Comparison of ENCODE assay signal across 14 cellular contexts in the genomic region with DNA sequence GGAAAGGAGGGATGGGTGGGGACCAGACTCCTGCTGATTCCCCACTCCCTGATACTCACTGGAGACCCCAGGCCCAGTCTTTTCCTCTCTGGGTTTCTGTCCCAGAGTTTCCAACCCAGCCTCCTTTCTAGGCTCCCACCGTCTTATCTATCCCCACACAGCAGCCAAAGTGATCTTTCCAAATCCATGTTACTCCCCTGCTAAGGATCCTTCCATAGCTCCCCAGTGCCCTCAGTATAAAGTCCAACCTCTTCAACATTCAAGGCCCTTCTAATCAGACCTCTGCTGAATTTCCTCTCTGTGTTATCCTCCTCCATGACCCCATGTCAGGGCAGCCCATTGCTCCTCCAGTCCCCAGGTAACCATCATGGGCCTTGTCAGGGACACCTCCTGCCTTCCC. TPM values are rescaled to one million over a fixed set of nuclear protein-coding genes. Genes with fewer than 3 reads are reported as not detected.
A peak's percentile ranks its signal among the peaks of the same experiment; 100 is the strongest.
DNase-seq lines count a peak whose midpoint lies in the region; ATAC-seq, FAIRE-seq and TF ChIP-seq lines count a peak whose summit lies in the region.
"Had no signal": no experiment of that assay in that cellular context is flagged by ENCODE, and none has a peak within 500 bp of the region (broad histone marks: within the 10 kb centered on the region; RNA-seq: fewer than 3 reads in every experiment).

No MANE protein-coding gene starts in this region.

- H3K4me1 Mint-ChIP-seq in activated T-cell treated with anti-CD3 and anti-CD28 coated beads, Interleukin-2, amount 50 U/mL, for 72 hours (ENCODE audit: low read depth): peaks cover 75% of the 10 kb centered on the region
- peaks cover 18% of the 10 kb centered on the region for H3K4me1 Mint-ChIP-seq in WTC11
- peaks cover 40 to 45% of the 10 kb centered on the region in 2 donors for H3K4me1 Mint-ChIP-seq in immature natural killer cell
- H3K4me1 Mint-ChIP-seq in stimulated activated naive CD8-positive, alpha-beta T cell treated with anti-CD3 and anti-CD28 coated beads, Interleukin-15, amount 100 ng/mL, for 72 hours: peaks cover 68% of the 10 kb centered on the region

- no peaks in the 10 kb centered on the region for H3K27me3 Mint-ChIP-seq in activated T-cell treated with anti-CD3 and anti-CD28 coated beads, Interleukin-2, amount 50 U/mL, for 72 hours (ENCODE audit: low read depth)
- H3K27me3 Mint-ChIP-seq in WTC11 (ENCODE audit: low read depth) (peaks cover 44% of the 10 kb centered on the region), immature natural killer cell (ENCODE audit: low read depth in 3 of 3) (peaks cover 32 to 53% (median 35%) of the 10 kb centered on the region in 3 donors)
- H3K27me3 Mint-ChIP-seq in stimulated activated naive CD8-positive, alpha-beta T cell treated with anti-CD3 and anti-CD28 coated beads, Interleukin-15, amount 100 ng/mL, for 72 hours: no peaks in the 10 kb centered on the region

- no peaks in the 10 kb centered on the region for H3K9me3 Mint-ChIP-seq in activated T-cell treated with anti-CD3 and anti-CD28 coated beads, Interleukin-2, amount 50 U/mL, for 72 hours
- H3K9me3 Mint-ChIP-seq in WTC11 (no peaks in the 10 kb centered on the region), immature natural killer cell (peaks cover 0 to 4% (median 0%) of the 10 kb centered on the region in 6 donors)
- no peaks in the 10 kb centered on the region for H3K9me3 Mint-ChIP-seq in stimulated activated naive CD8-positive, alpha-beta T cell treated with anti-CD3 and anti-CD28 coated beads, Interleukin-15, amount 100 ng/mL, for 72 hours

- CTCF ChIA-PET in WTC11 (lab: Charles Lee): interaction anchor here (0.5 to 6.2 kb wide), 7 partner anchors 10 to 1166 kb away, joined by 3 to 103 read pairs (median 5); partner anchors contain the start of gene B9D2

- H3K4me3 Mint-ChIP-seq in activated T-cell treated with anti-CD3 and anti-CD28 coated beads, Interleukin-2, amount 50 U/mL, for 72 hours: peak overlapping the region; percentile 9 to 46
- H3K4me3 Mint-ChIP-seq in WTC11 (peak overlapping the region; percentile 29; the same call in 1 of the 2 replicates), immature natural killer cell (peak overlapping the region in 3 of 5 donors; percentile 3 to 58 (median 22))
- peak overlapping the region; percentile 68 to 94 for H3K4me3 Mint-ChIP-seq in stimulated activated naive CD8-positive, alpha-beta T cell treated with anti-CD3 and anti-CD28 coated beads, Interleukin-15, amount 100 ng/mL, for 72 hours

- FAIRE-seq in D721Med (lab: Jason Lieb, UNC): no peak

- POLR2A ChIA-PET in WTC11 (lab: Charles Lee): interaction anchor here (0.5 to 0.6 kb wide), 2 partner anchors 9 to 92 kb away, joined by 3 to 5 read pairs; partner anchors contain the start of gene B9D2

- no peak for DNase-seq in activated T-cell treated with anti-CD3 and anti-CD28 coated beads, Interleukin-2, amount 50 U/mL, for 72 hours
- DNase-seq in activated T-cell treated with anti-CD3 and anti-CD28 coated beads, Interleukin-2, amount 50 U/mL, for 1 hour: no peak
- DNase-seq in WTC11 (ENCODE audit: low spot score): no peak
- no peak for DNase-seq in immature natural killer cell
- DNase-seq in stimulated activated naive CD8-positive, alpha-beta T cell treated with anti-CD3 and anti-CD28 coated beads, Interleukin-15, amount 100 ng/mL, for 72 hours: no peak
- no peak for DNase-seq in mesenteric fat pad (ENCODE audit: low spot score)
- DNase-seq in D721Med (ENCODE audit: insufficient read length, low spot score): no peak
- DNase-seq in NAMALWA (ENCODE audit: low spot score): no peak
- DNase-seq: activated CD4-positive, alpha-beta T cell treated with anti-CD3 and anti-CD28 coated beads for 48 hours; DMS53; esophagus squamous epithelium; NCI-H1417 treated with DMSO at 0.1 percent for 48 hours; NCI-H446; PC-9 had no signal

- TF ChIP-seq CTCF in WTC11 (IDR thresholded peaks at IDR 0.05) (no peak), D721Med (IDR thresholded peaks at IDR 0.05; ENCODE audit: insufficient read depth, missing control alignments) (no peak)

- peaks cover 7 to 10% of the 10 kb centered on the region in 2 donors for H3K36me3 Mint-ChIP-seq in activated T-cell treated with anti-CD3 and anti-CD28 coated beads, Interleukin-2, amount 50 U/mL, for 72 hours (ENCODE audit: insufficient read depth in 2 of 2)
- H3K36me3 Mint-ChIP-seq in WTC11 (no peaks in the 10 kb centered on the region), immature natural killer cell (peaks cover 0 to 4% (median under 1%) of the 10 kb centered on the region in 3 donors)

- no peak for ATAC-seq in activated T-cell treated with anti-CD3 and anti-CD28 coated beads, Interleukin-2, amount 50 U/mL, for 72 hours (replicated peaks in 1 of 2)
- ATAC-seq in WTC11: no peak
- ATAC-seq in stimulated activated naive CD8-positive, alpha-beta T cell treated with anti-CD3 and anti-CD28 coated beads, Interleukin-15, amount 100 ng/mL, for 72 hours: no peak

- peak overlapping the region; percentile 59 for H3K27ac Mint-ChIP-seq in activated T-cell treated with anti-CD3 and anti-CD28 coated beads, Interleukin-2, amount 50 U/mL, for 72 hours
- H3K27ac Mint-ChIP-seq in WTC11 (no peak overlapping the region), immature natural killer cell (peak overlapping the region; percentile 71 to 89 (median 86))
- H3K27ac Mint-ChIP-seq in stimulated activated naive CD8-positive, alpha-beta T cell treated with anti-CD3 and anti-CD28 coated beads, Interleukin-15, amount 100 ng/mL, for 72 hours: peak overlapping the region in 1 of 2 donors; percentile 67

TF ChIP-seq in WTC11, 78 proteins besides CTCF, POLR2A, EP300 and RAD21:
- TF ChIP-seq, protein P1, sequence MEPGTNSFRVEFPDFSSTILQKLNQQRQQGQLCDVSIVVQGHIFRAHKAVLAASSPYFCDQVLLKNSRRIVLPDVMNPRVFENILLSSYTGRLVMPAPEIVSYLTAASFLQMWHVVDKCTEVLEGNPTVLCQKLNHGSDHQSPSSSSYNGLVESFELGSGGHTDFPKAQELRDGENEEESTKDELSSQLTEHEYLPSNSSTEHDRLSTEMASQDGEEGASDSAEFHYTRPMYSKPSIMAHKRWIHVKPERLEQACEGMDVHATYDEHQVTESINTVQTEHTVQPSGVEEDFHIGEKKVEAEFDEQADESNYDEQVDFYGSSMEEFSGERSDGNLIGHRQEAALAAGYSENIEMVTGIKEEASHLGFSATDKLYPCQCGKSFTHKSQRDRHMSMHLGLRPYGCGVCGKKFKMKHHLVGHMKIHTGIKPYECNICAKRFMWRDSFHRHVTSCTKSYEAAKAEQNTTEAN (CRISPR knock-in tag; IDR thresholded peaks at IDR 0.05): no peak
- TF ChIP-seq PRRX2 (CRISPR knock-in tag; IDR thresholded peaks at IDR 0.05): no peak
- TF ChIP-seq ZNF512 (CRISPR knock-in tag; IDR thresholded peaks at IDR 0.05; ENCODE audit: borderline replicate concordance): no peak
- no peak for TF ChIP-seq FOXP1 (CRISPR knock-in tag; IDR thresholded peaks at IDR 0.05; ENCODE audit: borderline replicate concordance)
- TF ChIP-seq MAX (CRISPR knock-in tag; IDR thresholded peaks at IDR 0.05): no peak

RNA-seq across cellular contexts. Expression of gene TGFB1, which starts 1.3 kb away (rescaled TPM):
- total RNA-seq in activated T-cell treated with anti-CD3 and anti-CD28 coated beads, Interleukin-2, amount 50 U/mL, for 72 hours: 10 to 100 TPM; 93.5 to 94.2 TPM
- total RNA-seq in WTC11 (2021): 10.4 to 11.8 TPM (median 11.0 TPM) in 3 replicates
- polyA plus RNA-seq in immature natural killer cell: 100 to 1,000 TPM in 1 of 3 donors, 10 to 100 TPM in 2; 51.4 to 196 (median 66.4) TPM
- total RNA-seq in mesenteric fat pad: 54.3 TPM

RNA-seq across cellular contexts. Expression of gene B9D2, which starts 8.9 kb away (rescaled TPM):
- total RNA-seq in activated T-cell treated with anti-CD3 and anti-CD28 coated beads, Interleukin-2, amount 50 U/mL, for 72 hours: 1 to 10 TPM; 6.4 to 7.7 TPM
- total RNA-seq in WTC11 (2021): 4.5 to 6.3 TPM (median 4.7 TPM) in 3 replicates
- polyA plus RNA-seq in immature natural killer cell: 10 to 100 TPM in 2 of 3 donors, 1 to 10 TPM in 1; 8.9 to 14.8 (median 14.7) TPM
- total RNA-seq in mesenteric fat pad: 3.5 TPM

RNA-seq across cellular contexts. Expression of gene TMEM91, which starts 21.3 kb away (rescaled TPM):
- total RNA-seq in activated T-cell treated with anti-CD3 and anti-CD28 coated beads, Interleukin-2, amount 50 U/mL, for 72 hours: 10 to 100 TPM; 12.3 to 12.8 TPM
- total RNA-seq in WTC11 (2021) (5.3 to 6.0 TPM (median 5.3 TPM) in 3 replicates), mesenteric fat pad (10.0 TPM)
- 1 to 10 TPM; 5.2 to 7.0 (median 6.1) TPM for polyA plus RNA-seq in immature natural killer cell

RNA-seq across cellular contexts. Expression of gene EXOSC5, which starts 42.1 kb away (rescaled TPM):
- 10 to 100 TPM; 30.3 to 30.7 TPM for total RNA-seq in activated T-cell treated with anti-CD3 and anti-CD28 coated beads, Interleukin-2, amount 50 U/mL, for 72 hours
- 56.4 to 60.3 TPM (median 56.6 TPM) in 3 replicates for total RNA-seq in WTC11 (2021)
- polyA plus RNA-seq in immature natural killer cell: 10 to 100 TPM; 44.0 to 58.6 (median 50.3) TPM
- 9.6 TPM for total RNA-seq in mesenteric fat pad

RNA-seq across cellular contexts. Expression of gene BCKDHA, which starts 42.6 kb away (rescaled TPM):
- total RNA-seq in activated T-cell treated with anti-CD3 and anti-CD28 coated beads, Interleukin-2, amount 50 U/mL, for 72 hours: 10 to 100 TPM; 18.4 to 21.6 TPM
- total RNA-seq in WTC11 (2021) (18.8 to 34.8 TPM (median 32.6 TPM) in 3 replicates), mesenteric fat pad (5.7 TPM)
- polyA plus RNA-seq in immature natural killer cell: 10 to 100 TPM; 70.8 to 76.9 (median 75.5) TPM

Comparison
In these comparisons a context has a peak if more than half of its experiments do, and no peak if none do; other contexts are left out.
1. H3K4me3 Mint-ChIP-seq: peak in every context shown above with its lines; median percentile 81 in stimulated activated naive CD8-positive, alpha-beta T cell treated with anti-CD3 and anti-CD28 coated beads, Interleukin-15, amount 100 ng/mL, for 72 hours; 29 in WTC11; 28 in activated T-cell treated with anti-CD3 and anti-CD28 coated beads, Interleukin-2, amount 50 U/mL, for 72 hours; 22 in immature natural killer cell.